16 cellular contexts compared by ENCODE assay signal in genomic region chr11:33412231-33412630, GRCh38. TPM values are rescaled to one million over a fixed set of nuclear protein-coding genes. Genes with fewer than 3 reads are reported as not detected.
"Had no signal": no experiment of that assay in that cellular context is flagged by ENCODE, and none has a peak within 500 bp of the region (broad histone marks: within the 10 kb centered on the region; RNA-seq: fewer than 3 reads in every experiment).

No MANE protein-coding gene starts in this region.

- H3K4me3 ChIP-seq: cardiac muscle cell, lower lobe of right lung, thyroid gland had no signal

- ATAC-seq: activated CD4-positive, CD25-positive, alpha-beta regulatory T cell treated with anti-CD3 and anti-CD28 coated beads, Interleukin-2, amount 50 U/mL, for 24 hours; left lobe of liver; lower lobe of right lung; naive thymus-derived CD4-positive, alpha-beta T cell; stimulated activated naive CD8-positive, alpha-beta T cell treated with anti-CD3 and anti-CD28 coated beads, Interleukin-15, Interleukin-2, amounts not matched to agents 100 U/mL and 50 U/mL, for 24 hours had no signal

- H3K4me1 ChIP-seq: lower lobe of right lung, thyroid gland had no signal

- H3K27ac ChIP-seq: cardiac muscle cell, lower lobe of right lung, thyroid gland, VCaP had no signal

- DNase-seq: activated CD4-positive, alpha-beta memory T cell treated with anti-CD3 and anti-CD28 coated beads, Interleukin-2, amount 10 ng/mL, durations not matched to agents 7 days and 5 days; activated CD4-positive, alpha-beta T cell treated with anti-CD3 and anti-CD28 coated beads, Interleukin-2, amount 10 ng/mL, durations not matched to agents 24 days and 14 days; activated effector memory CD4-positive, alpha-beta T cell treated with anti-CD3 and anti-CD28 coated beads, Interleukin-2, amount 50 U/mL, for 16 hours; activated naive CD4-positive, alpha-beta T cell treated with anti-CD3 and anti-CD28 coated beads, Interleukin-2, amount 10 ng/mL, durations not matched to agents 7 days and 5 days; activated T-cell treated with anti-CD3 and anti-CD28 coated beads for 4 hours; cortex of kidney; lower lobe of right lung; naive thymus-derived CD4-positive, alpha-beta T cell; stimulated activated CD4-positive, alpha-beta T cell treated with anti-CD3 and anti-CD28 coated beads, Interleukin-4, amount 100 ng/mL, for 24 hours; stimulated activated naive CD8-positive, alpha-beta T cell treated with anti-CD3 and anti-CD28 coated beads, Interleukin-15, Interleukin-2, amounts not matched to agents 100 U/mL and 50 U/mL, for 24 hours; T-helper 2 cell; thyroid gland had no signal

- H3K27me3 ChIP-seq: thyroid gland had no signal

- H3K9me3 ChIP-seq: lower lobe of right lung, thyroid gland had no signal

- H3K36me3 ChIP-seq: cardiac muscle cell, lower lobe of right lung, thyroid gland had no signal

RNA-seq across cellular contexts. Expression of gene KIAA1549L, which starts 36.3 kb away (rescaled TPM):
- total RNA-seq: activated CD4-positive, alpha-beta T cell treated with anti-CD3 and anti-CD28 coated beads, Interleukin-2, amount 10 ng/mL, durations not matched to agents 24 days and 14 days; naive thymus-derived CD4-positive, alpha-beta T cell had no signal
- polyA plus RNA-seq: naive thymus-derived CD4-positive, alpha-beta T cell had no signal
